In genomic region chr7:122883049-122883670, GRCh38 we compare ENCODE assay signal across 15 cellular contexts. TPM values are rescaled to one million over a fixed set of nuclear protein-coding genes. Genes with fewer than 3 reads are reported as not detected.
DNase-seq lines count a peak whose midpoint lies in the region; ATAC-seq and TF ChIP-seq lines count a peak whose summit lies in the region.
"Had no signal": no experiment of that assay in that cellular context is flagged by ENCODE, and none has a peak within 500 bp of the region (broad histone marks: within the 10 kb centered on the region; RNA-seq: fewer than 3 reads in every experiment).

No MANE protein-coding gene starts in this region.

- no peak for TF ChIP-seq POLR2A in Peyer's patch (IDR thresholded peaks at IDR 0.05)

- DNase-seq in NCI-H510A treated with DMSO at 0.1 percent for 48 hours (lab: John Stamatoyannopoulos, UW), result peak; percentile 42
- DNase-seq in NCI-H510A (lab: John Stamatoyannopoulos, UW), result no peak
- DNase-seq in NCI-H2196 treated with DMSO at 0.1 percent for 48 hours (lab: John Stamatoyannopoulos, UW; ENCODE audit: unreplicated experiment), result peak; percentile 53
- no peak for DNase-seq in dorsolateral prefrontal cortex
- no peak for DNase-seq in upper lobe of right lung
- no peak for DNase-seq in NCI-H1436 treated with DMSO at 0.1 percent for 48 hours (lab: John Stamatoyannopoulos, UW)
- no peak for DNase-seq in Peyer's patch
- no peak for DNase-seq in activated gamma-delta T cell treated with Interleukin-2 at 50 U/mL for 16 hours
- DNase-seq: activated CD4-positive, alpha-beta T cell treated with anti-CD3 and anti-CD28 coated beads, Interleukin-2, amount 50 U/mL, for 4 hours; activated naive CD4-positive, alpha-beta T cell treated with Interleukin-2 at 50 U/mL for 16 hours; activated T-cell treated with anti-CD3 and anti-CD28 coated beads for 4 hours; DMS79; T-cell had no signal

- H3K36me3 ChIP-seq in upper lobe of right lung (no peaks in the 10 kb centered on the region), Peyer's patch (no peaks in the 10 kb centered on the region)
- H3K36me3 ChIP-seq: prostate gland had no signal

- ATAC-seq in upper lobe of right lung, result no peak
- ATAC-seq: natural killer cell treated with Interleukin-12 subunit alpha and Interleukin-12 subunit beta and Interleukin-15 and Interleukin-18, amount 100 ng/mL, for 72 hours; T-cell had no signal

- no peaks in the 10 kb centered on the region for H3K9me3 ChIP-seq in upper lobe of right lung
- H3K9me3 ChIP-seq in Peyer's patch, result no peaks in the 10 kb centered on the region
- H3K9me3 ChIP-seq: prostate gland had no signal

- no peak overlapping the region for H3K27ac ChIP-seq in dorsolateral prefrontal cortex
- no peak overlapping the region for H3K27ac ChIP-seq in upper lobe of right lung
- no peak overlapping the region for H3K27ac ChIP-seq in Peyer's patch

- H3K4me3 ChIP-seq in dorsolateral prefrontal cortex, result peak overlapping the region in 52 of 59 donors; percentile 0 to 94 (median 80)
- H3K4me3 ChIP-seq in upper lobe of right lung, result peak overlapping the region; percentile 73
- H3K4me3 ChIP-seq in Peyer's patch, result no peak overlapping the region
- H3K4me3 ChIP-seq: prostate gland had no signal

- TF ChIP-seq CTCF in dorsolateral prefrontal cortex (IDR thresholded peaks at IDR 0.05 in 54 of 56, conservative IDR thresholded peaks at IDR 0.05 in 2 of 56; ENCODE audit: low read depth in 1 of 56, partially characterized antibody in 56 of 56) (no peak), upper lobe of right lung (IDR thresholded peaks at IDR 0.05) (no peak), Peyer's patch (IDR thresholded peaks at IDR 0.05) (no peak)

- H3K4me1 ChIP-seq in upper lobe of right lung (peaks cover 6% of the 10 kb centered on the region), Peyer's patch (peaks cover 0 to 16% (median 0%) of the 10 kb centered on the region in 4 donors)
- H3K4me1 ChIP-seq: prostate gland had no signal

- H3K27me3 ChIP-seq in dorsolateral prefrontal cortex (no peaks in the 10 kb centered on the region), upper lobe of right lung (no peaks in the 10 kb centered on the region), Peyer's patch (no peaks in the 10 kb centered on the region)

- intact Hi-C loops in dorsolateral prefrontal cortex (cut with DNase I), result no loop called here
- intact Hi-C loops in upper lobe of right lung (cut with DNase I), result no loop called here

RNA-seq across cellular contexts. Expression of gene CADPS2, which starts 3.1 kb away (rescaled TPM):
- total RNA-seq in dorsolateral prefrontal cortex (100 to 1,000 TPM in 36 of 120 experiments, 10 to 100 TPM in 84; 30.5 to 144 (median 86.3) TPM), upper lobe of right lung (46.1 TPM), Peyer's patch (10 to 100 TPM; 11.4 to 21.5 (median 16.5) TPM)
- total RNA-seq: natural killer cell treated with Interleukin-12 subunit alpha and Interleukin-12 subunit beta and Interleukin-15 and Interleukin-18, amount 100 ng/mL, for 72 hours had no signal

Comparison
In these comparisons a context has a peak if more than half of its experiments do, and no peak if none do; other contexts are left out.
1. DNase-seq: peak in NCI-H510A treated with DMSO at 0.1 percent for 48 hours (single experiment) and NCI-H2196 treated with DMSO at 0.1 percent for 48 hours (single experiment); none in NCI-H510A (single experiment), dorsolateral prefrontal cortex (0 of 10), upper lobe of right lung (single experiment), NCI-H1436 treated with DMSO at 0.1 percent for 48 hours (single experiment), Peyer's patch (0 of 3) and activated gamma-delta T cell treated with Interleukin-2 at 50 U/mL for 16 hours (single experiment).
2. H3K4me3 ChIP-seq: peak in dorsolateral prefrontal cortex (52 of 59) and upper lobe of right lung (single experiment); none in Peyer's patch (0 of 4).